In the genomic region with DNA sequence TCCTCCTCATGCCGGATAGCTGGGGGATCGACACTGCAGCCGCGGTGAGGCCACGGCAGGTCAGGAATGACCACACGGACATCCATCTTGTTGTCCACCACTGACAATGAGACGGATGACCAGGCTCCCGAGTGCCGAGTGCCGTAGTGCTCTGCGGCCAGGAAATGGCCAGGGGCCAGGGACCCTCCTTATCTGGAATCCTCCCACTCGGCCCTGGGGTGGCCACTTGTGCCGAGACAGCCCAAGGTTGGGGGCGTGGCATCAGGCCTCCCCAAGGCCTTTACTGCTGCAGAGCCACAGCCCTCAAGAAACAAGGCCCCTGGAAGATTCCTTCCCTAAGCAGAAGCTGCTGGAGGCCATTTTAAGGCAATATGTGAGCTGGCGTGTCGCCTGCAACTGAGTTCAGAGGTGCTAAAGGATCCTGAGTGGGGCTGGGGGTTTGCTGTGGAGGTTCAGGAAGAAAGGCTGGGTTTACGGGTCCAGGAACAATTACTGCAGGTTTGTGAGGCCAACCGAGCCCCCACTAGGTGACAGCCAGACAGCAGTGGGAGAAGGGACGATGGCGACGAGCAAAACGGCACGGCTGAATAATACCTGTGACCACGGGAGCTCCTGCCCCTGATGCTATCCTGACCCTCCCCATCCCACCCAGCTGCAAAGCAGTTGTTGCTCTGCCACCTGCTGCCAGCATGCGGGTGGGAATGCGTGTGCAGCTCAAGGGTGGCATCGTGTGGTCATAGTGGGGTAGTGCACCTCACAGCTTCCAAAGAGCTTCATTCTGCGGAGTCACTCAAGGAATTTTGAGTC, we compare ENCODE assay signal across 1 cellular context.
A peak's percentile ranks its signal among the peaks of the same experiment; 100 is the strongest.
TF ChIP-seq lines count a peak whose summit lies in the region.

No MANE protein-coding gene starts in this region.

TF ChIP-seq in HepG2, 621 proteins besides CTCF, POLR2A, EP300 and RAD21 (continued from another document and continues in another):
- TF ChIP-seq, protein P1, sequence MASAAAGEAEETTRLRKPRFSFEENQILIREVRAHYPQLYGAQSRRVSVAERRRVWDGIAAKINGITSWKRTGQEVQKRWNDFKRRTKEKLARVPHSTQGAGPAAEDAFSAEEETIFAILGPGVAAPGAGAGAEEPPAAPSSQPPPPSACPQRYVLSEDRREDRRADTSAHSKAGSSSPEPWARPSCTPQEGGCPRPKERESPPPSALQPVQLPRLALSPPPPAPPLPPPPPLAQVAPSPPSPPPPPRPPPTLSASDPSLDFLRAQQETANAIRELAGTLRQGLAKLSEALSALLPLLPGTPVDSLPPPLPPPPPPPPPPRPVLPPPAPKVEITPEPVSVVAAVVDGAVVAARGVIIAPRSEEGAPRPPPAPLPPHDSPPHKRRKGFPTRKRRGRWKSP (CRISPR knock-in tag; IDR thresholded peaks at IDR 0.05), result no peak
- TF ChIP-seq ARNT2 (CRISPR knock-in tag; IDR thresholded peaks at IDR 0.05; ENCODE audit: low read depth) (no peak), ZNF30 (CRISPR knock-in tag; IDR thresholded peaks at IDR 0.05) (no peak), BRD4 (CRISPR knock-in tag; IDR thresholded peaks at IDR 0.05) (no peak), XRCC5 (optimal IDR thresholded peaks at IDR 0.05; ENCODE audit: low read length) (peak; percentile 55), SRSF9 (IDR thresholded peaks at IDR 0.05; ENCODE audit: borderline replicate concordance, insufficient read depth, low read depth, low read length, poor library complexity, severe bottlenecking) (no peak), REXO4 (CRISPR knock-in tag; IDR thresholded peaks at IDR 0.05; ENCODE audit: borderline replicate concordance) (no peak), ZIK1 (CRISPR knock-in tag; IDR thresholded peaks at IDR 0.05; ENCODE audit: borderline replicate concordance, low read depth) (no peak), MTA1 (CRISPR knock-in tag; IDR thresholded peaks at IDR 0.05; ENCODE audit: borderline replicate concordance) (no peak), PHF5A (CRISPR knock-in tag; IDR thresholded peaks at IDR 0.05; ENCODE audit: low read depth, unreplicated experiment) (no peak), SKI (IDR thresholded peaks at IDR 0.05; ENCODE audit: partially characterized antibody) (no peak), ZFP1 (CRISPR knock-in tag; IDR thresholded peaks at IDR 0.05) (no peak), KLF11 (CRISPR knock-in tag; IDR thresholded peaks at IDR 0.05) (no peak), ZNF543 (CRISPR knock-in tag; IDR thresholded peaks at IDR 0.05) (no peak), ZMYM2 (CRISPR knock-in tag; IDR thresholded peaks at IDR 0.05) (no peak), ZNF670 (CRISPR knock-in tag; IDR thresholded peaks at IDR 0.05; ENCODE audit: borderline replicate concordance) (no peak), NR3C1 (CRISPR knock-in tag; IDR thresholded peaks at IDR 0.05) (no peak), ESRRA (CRISPR knock-in tag; IDR thresholded peaks at IDR 0.05; ENCODE audit: low read depth) (no peak), U2AF1 (optimal IDR thresholded peaks at IDR 0.05; ENCODE audit: low read depth, low read length) (no peak), ZNF446 (CRISPR knock-in tag; IDR thresholded peaks at IDR 0.05) (no peak), XBP1 (CRISPR knock-in tag; IDR thresholded peaks at IDR 0.05) (no peak), CBX5 (CRISPR knock-in tag; IDR thresholded peaks at IDR 0.05; ENCODE audit: borderline replicate concordance) (peak; percentile 24; the same call in 1 of the 2 replicates), CHD4 (IDR thresholded peaks at IDR 0.05; ENCODE audit: borderline replicate concordance, low read length) (no peak), FOXM1 (CRISPR knock-in tag; IDR thresholded peaks at IDR 0.05) (no peak), JUN (CRISPR knock-in tag; IDR thresholded peaks at IDR 0.05) (no peak), HMG20B (CRISPR knock-in tag; conservative IDR thresholded peaks at IDR 0.05) (no peak), ELF3 (CRISPR knock-in tag; IDR thresholded peaks at IDR 0.05) (no peak), MYC (CRISPR knock-in tag; IDR thresholded peaks at IDR 0.05; ENCODE audit: borderline replicate concordance) (peak; percentile 66; the same call in 1 of the 2 replicates), ZBTB20 (CRISPR knock-in tag; IDR thresholded peaks at IDR 0.05; ENCODE audit: borderline replicate concordance, low read depth) (no peak), SMC3 (IDR thresholded peaks at IDR 0.05; ENCODE audit: low read length) (peak; percentile 92), ZNF775 (CRISPR knock-in tag; IDR thresholded peaks at IDR 0.05; ENCODE audit: borderline replicate concordance) (no peak), ZNF572 (CRISPR knock-in tag; IDR thresholded peaks at IDR 0.05) (no peak)
- TF ChIP-seq, protein P2, sequence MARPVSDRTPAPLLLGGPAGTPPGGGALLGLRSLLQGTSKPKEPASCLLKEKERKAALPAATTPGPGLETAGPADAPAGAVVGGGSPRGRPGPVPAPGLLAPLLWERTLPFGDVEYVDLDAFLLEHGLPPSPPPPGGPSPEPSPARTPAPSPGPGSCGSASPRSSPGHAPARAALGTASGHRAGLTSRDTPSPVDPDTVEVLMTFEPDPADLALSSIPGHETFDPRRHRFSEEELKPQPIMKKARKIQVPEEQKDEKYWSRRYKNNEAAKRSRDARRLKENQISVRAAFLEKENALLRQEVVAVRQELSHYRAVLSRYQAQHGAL (CRISPR knock-in tag; IDR thresholded peaks at IDR 0.05; ENCODE audit: not compliant biosample characterization), result no peak
- TF ChIP-seq, protein P3, sequence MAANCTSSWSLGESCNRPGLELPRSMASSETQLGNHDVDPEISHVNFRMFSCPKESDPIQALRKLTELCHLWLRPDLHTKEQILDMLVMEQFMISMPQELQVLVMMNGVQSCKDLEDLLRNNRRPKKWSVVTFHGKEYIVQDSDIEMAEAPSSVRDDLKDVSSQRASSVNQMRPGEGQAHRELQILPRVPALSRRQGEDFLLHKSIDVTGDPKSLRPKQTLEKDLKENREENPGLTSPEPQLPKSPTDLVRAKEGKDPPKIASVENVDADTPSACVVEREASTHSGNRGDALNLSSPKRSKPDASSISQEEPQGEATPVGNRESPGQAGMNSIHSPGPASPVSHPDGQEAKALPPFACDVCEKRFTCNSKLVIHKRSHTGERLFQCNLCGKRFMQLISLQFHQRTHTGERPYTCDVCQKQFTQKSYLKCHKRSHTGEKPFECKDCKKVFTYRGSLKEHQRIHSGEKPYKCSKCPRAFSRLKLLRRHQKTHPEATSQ (CRISPR knock-in tag; IDR thresholded peaks at IDR 0.05; ENCODE audit: borderline replicate concordance), result no peak
- TF ChIP-seq, protein P4, sequence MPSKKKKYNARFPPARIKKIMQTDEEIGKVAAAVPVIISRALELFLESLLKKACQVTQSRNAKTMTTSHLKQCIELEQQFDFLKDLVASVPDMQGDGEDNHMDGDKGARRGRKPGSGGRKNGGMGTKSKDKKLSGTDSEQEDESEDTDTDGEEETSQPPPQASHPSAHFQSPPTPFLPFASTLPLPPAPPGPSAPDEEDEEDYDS (CRISPR knock-in tag; IDR thresholded peaks at IDR 0.05), result no peak
- TF ChIP-seq, protein P5, sequence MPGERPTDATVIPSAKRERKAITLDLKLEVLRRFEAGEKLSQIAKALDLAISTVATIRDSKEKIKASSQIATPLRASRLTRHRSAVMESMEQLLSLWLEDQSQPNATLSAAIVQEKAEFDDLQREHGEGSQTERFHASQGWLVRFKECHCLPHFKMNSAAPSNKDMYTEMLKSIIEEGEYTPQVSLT (CRISPR knock-in tag; IDR thresholded peaks at IDR 0.05; ENCODE audit: borderline replicate concordance, low read depth), result no peak
- TF ChIP-seq, protein P6, sequence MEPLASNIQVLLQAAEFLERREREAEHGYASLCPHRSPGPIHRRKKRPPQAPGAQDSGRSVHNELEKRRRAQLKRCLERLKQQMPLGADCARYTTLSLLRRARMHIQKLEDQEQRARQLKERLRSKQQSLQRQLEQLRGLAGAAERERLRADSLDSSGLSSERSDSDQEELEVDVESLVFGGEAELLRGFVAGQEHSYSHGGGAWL (CRISPR knock-in tag; IDR thresholded peaks at IDR 0.05), result no peak
- TF ChIP-seq, protein P7, sequence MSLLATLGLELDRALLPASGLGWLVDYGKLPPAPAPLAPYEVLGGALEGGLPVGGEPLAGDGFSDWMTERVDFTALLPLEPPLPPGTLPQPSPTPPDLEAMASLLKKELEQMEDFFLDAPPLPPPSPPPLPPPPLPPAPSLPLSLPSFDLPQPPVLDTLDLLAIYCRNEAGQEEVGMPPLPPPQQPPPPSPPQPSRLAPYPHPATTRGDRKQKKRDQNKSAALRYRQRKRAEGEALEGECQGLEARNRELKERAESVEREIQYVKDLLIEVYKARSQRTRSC (CRISPR knock-in tag; IDR thresholded peaks at IDR 0.05; ENCODE audit: low read depth), result no peak
- TF ChIP-seq, protein P8, sequence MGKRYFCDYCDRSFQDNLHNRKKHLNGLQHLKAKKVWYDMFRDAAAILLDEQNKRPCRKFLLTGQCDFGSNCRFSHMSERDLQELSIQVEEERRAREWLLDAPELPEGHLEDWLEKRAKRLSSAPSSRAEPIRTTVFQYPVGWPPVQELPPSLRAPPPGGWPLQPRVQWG (CRISPR knock-in tag; IDR thresholded peaks at IDR 0.05; ENCODE audit: borderline replicate concordance, low read depth), result no peak
- TF ChIP-seq, protein P9, sequence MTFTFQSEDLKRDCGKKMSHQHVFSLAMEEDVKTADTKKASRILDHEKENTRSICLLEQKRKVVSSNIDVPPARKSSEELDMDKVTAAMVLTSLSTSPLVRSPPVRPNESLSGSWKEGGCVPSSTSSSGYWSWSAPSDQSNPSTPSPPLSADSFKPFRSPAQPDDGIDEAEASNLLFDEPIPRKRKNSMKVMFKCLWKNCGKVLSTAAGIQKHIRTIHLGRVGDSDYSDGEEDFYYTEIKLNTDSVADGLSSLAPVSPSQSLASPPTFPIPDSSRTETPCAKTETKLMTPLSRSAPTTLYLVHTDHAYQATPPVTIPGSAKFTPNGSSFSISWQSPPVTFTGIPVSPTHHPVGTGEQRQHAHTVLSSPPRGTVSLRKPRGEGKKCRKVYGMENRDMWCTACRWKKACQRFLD (CRISPR knock-in tag; IDR thresholded peaks at IDR 0.05; ENCODE audit: borderline replicate concordance), result no peak
- TF ChIP-seq, protein P10, sequence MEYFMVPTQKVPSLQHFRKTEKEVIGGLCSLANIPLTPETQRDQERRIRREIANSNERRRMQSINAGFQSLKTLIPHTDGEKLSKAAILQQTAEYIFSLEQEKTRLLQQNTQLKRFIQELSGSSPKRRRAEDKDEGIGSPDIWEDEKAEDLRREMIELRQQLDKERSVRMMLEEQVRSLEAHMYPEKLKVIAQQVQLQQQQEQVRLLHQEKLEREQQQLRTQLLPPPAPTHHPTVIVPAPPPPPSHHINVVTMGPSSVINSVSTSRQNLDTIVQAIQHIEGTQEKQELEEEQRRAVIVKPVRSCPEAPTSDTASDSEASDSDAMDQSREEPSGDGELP (IDR thresholded peaks at IDR 0.05; ENCODE audit: borderline replicate concordance, low read depth), result peak; percentile 17; the same call in 1 of the 2 replicates
- TF ChIP-seq, protein P11, sequence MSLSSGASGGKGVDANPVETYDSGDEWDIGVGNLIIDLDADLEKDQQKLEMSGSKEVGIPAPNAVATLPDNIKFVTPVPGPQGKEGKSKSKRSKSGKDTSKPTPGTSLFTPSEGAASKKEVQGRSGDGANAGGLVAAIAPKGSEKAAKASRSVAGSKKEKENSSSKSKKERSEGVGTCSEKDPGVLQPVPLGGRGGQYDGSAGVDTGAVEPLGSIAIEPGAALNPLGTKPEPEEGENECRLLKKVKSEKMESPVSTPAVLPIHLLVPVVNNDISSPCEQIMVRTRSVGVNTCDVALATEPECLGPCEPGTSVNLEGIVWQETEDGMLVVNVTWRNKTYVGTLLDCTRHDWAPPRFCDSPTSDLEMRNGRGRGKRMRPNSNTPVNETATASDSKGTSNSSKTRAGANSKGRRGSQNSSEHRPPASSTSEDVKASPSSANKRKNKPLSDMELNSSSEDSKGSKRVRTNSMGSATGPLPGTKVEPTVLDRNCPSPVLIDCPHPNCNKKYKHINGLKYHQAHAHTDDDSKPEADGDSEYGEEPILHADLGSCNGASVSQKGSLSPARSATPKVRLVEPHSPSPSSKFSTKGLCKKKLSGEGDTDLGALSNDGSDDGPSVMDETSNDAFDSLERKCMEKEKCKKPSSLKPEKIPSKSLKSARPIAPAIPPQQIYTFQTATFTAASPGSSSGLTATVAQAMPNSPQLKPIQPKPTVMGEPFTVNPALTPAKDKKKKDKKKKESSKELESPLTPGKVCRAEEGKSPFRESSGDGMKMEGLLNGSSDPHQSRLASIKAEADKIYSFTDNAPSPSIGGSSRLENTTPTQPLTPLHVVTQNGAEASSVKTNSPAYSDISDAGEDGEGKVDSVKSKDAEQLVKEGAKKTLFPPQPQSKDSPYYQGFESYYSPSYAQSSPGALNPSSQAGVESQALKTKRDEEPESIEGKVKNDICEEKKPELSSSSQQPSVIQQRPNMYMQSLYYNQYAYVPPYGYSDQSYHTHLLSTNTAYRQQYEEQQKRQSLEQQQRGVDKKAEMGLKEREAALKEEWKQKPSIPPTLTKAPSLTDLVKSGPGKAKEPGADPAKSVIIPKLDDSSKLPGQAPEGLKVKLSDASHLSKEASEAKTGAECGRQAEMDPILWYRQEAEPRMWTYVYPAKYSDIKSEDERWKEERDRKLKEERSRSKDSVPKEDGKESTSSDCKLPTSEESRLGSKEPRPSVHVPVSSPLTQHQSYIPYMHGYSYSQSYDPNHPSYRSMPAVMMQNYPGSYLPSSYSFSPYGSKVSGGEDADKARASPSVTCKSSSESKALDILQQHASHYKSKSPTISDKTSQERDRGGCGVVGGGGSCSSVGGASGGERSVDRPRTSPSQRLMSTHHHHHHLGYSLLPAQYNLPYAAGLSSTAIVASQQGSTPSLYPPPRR (CRISPR knock-in tag; IDR thresholded peaks at IDR 0.05; ENCODE audit: borderline replicate concordance), result no peak
